In the genomic region with DNA sequence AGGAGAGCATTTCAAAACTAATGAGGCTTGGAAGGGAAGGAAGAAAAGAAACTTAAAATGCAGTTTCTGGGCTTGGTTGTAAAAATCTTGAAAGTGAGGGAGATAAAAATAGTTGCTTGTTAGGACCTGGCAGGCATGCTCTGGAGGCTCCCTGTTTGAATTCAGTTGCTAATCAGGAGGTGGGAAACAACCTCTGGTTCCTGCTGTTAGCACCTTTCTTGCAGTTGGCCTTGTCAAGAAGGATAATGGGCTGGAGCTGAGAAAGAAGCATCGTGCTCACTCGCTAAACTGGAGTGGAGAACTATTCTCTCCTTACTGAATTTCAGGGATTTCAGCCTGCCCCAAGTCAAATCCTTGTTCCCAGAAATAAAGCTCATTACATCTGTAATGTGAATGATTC, we compare ENCODE assay signal across 26 cellular contexts. TPM values are rescaled to one million over a fixed set of nuclear protein-coding genes. Genes with fewer than 3 reads are reported as not detected.
A peak's percentile ranks its signal among the peaks of the same experiment; 100 is the strongest.
DNase-seq lines count a peak whose midpoint lies in the region; ATAC-seq, FAIRE-seq and TF ChIP-seq lines count a peak whose summit lies in the region.
"Had no signal": no experiment of that assay in that cellular context is flagged by ENCODE, and none has a peak within 500 bp of the region (broad histone marks: within the 10 kb centered on the region; RNA-seq: fewer than 3 reads in every experiment).

No MANE protein-coding gene starts in this region.

- peak overlapping the region; percentile 65 for H4K5ac ChIP-seq in H1 (ENCODE audit: insufficient read length, low read depth, low read length)

- H3K9me3 Mint-ChIP-seq in CD8-positive, alpha-beta memory T cell, result no peaks in the 10 kb centered on the region
- H3K9me3 Mint-ChIP-seq: activated CD4-positive, alpha-beta T cell treated with anti-CD3 and anti-CD28 coated beads, Interleukin-2, amount 10 ng/mL, durations not matched to agents 7 days and 5 days; dendritic cell treated with granulocyte-macrophage colony-stimulating factor and Interleukin-4, amounts not matched to agents 40 ng/mL and 50 ng/mL, for 4 days; naive B cell had no signal

- H2AFZ ChIP-seq in H1 (ENCODE audit: low read length), result no peak overlapping the region

- no peaks in the 10 kb centered on the region for H3K27me3 ChIP-seq in CD8-positive, alpha-beta memory T cell (ENCODE audit: insufficient read depth, low read length, poor library complexity, severe bottlenecking)
- H3K27me3 ChIP-seq in HUES6 (ENCODE audit: control insufficient read depth, insufficient read depth, low read length), result no peaks in the 10 kb centered on the region
- no peaks in the 10 kb centered on the region for H3K27me3 ChIP-seq in H1 (replicated peaks in 1 of 4; ENCODE audit: control insufficient read depth in 3 of 4, extremely low read depth in 1 of 4, insufficient read depth in 3 of 4, low read length in 3 of 4)
- H3K27me3 ChIP-seq: Peyer's patch had no signal

- no peak overlapping the region for H3K27ac ChIP-seq in CD8-positive, alpha-beta memory T cell (ENCODE audit: low read depth, low read length)
- peak overlapping the region; percentile 83 for H3K27ac ChIP-seq in HUES6 (ENCODE audit: low read depth, low read length)
- H3K27ac ChIP-seq in H1 (ENCODE audit: low read depth, low read length), result peak overlapping the region; percentile 64; the same call in 1 of the 2 replicates
- H3K27ac ChIP-seq in mesodermal cell (ENCODE audit: low read depth, low read length, severe bottlenecking), result peak overlapping the region; percentile 10
- H3K27ac ChIP-seq: Peyer's patch, prostate gland, SK-N-MC had no signal

- peak overlapping the region; percentile 53; the same call in 1 of the 2 replicates for H2BK20ac ChIP-seq in H1 (ENCODE audit: low read length)

- H3K4me1 ChIP-seq in CD8-positive, alpha-beta memory T cell (ENCODE audit: insufficient read depth, low read length), result peaks cover 27% of the 10 kb centered on the region
- H3K4me1 ChIP-seq in HUES6 (ENCODE audit: control insufficient read depth, insufficient read depth, low read length), result peaks cover 74% of the 10 kb centered on the region
- peaks cover 23 to 58% (median 44%) of the 10 kb centered on the region in 4 experiments for H3K4me1 ChIP-seq in H1 (replicated peaks in 1 of 4; ENCODE audit: control insufficient read depth in 3 of 4, insufficient read depth in 4 of 4, low read length in 3 of 4)
- peaks cover 42% of the 10 kb centered on the region for H3K4me1 ChIP-seq in mesodermal cell (ENCODE audit: control insufficient read depth, insufficient read depth, low read length, poor library complexity, severe bottlenecking)
- H3K4me1 ChIP-seq: prostate gland had no signal

- H3K4me1 Mint-ChIP-seq in CD8-positive, alpha-beta memory T cell, result peaks cover 34 to 47% (median 47%) of the 10 kb centered on the region in 3 donors

- no peaks in the 10 kb centered on the region for H3K23me2 ChIP-seq in H1 (ENCODE audit: low read depth, low read length)

- H3K4me3 ChIP-seq in CD8-positive, alpha-beta memory T cell (ENCODE audit: low read length), result no peak overlapping the region
- H3K4me3 ChIP-seq in HUES6 (ENCODE audit: low read depth, low read length) (peak overlapping the region; percentile 15; the same call in 1 of the 2 replicates), H1 (ENCODE audit: extremely low read depth in 1 of 4, insufficient read depth in 2 of 4, low read depth in 3 of 4, low read length in 4 of 4) (peak overlapping the region in 2 of 4 experiments; percentile 13 to 32; a peak in 3 of 8 replicates), mesodermal cell (ENCODE audit: extremely low read depth, insufficient read depth, low read length, poor library complexity, severe bottlenecking) (no peak overlapping the region)
- H3K4me3 ChIP-seq: Peyer's patch, prostate gland, SK-N-MC had no signal

- H3K14ac ChIP-seq in H1 (ENCODE audit: insufficient read length), result no peak overlapping the region

- peak overlapping the region; percentile 94 for H2BK120ac ChIP-seq in H1 (replicated peaks; ENCODE audit: low read depth, low read length)

- no peak for ATAC-seq in HG02970 (IDR thresholded peaks at IDR 0.05; ENCODE audit: low FRiP score, unreplicated experiment)

- H4K20me1 ChIP-seq in H1 (replicated peaks in 1 of 2; ENCODE audit: control insufficient read depth in 1 of 2, insufficient read depth in 2 of 2, low read length in 2 of 2), result peaks cover 0 to 3% of the 10 kb centered on the region in 2 experiments

- WGBS in H1 (ENCODE audit: extremely low coverage in 1 of 2, insufficient coverage in 1 of 2, insufficient read length in 1 of 2, insufficient replicate concordance in 2 of 2, low coverage in 1 of 2, low lambda C conversion rate in 2 of 2, missing lambda C conversion rate in 1 of 2), 2 experiments, result 2% methylated on average over 2 of the region's 2 CpGs; no CpG with 5 or more reads in 1 of the 2 experiments
- WGBS in mesodermal cell (ENCODE audit: insufficient coverage in 2 of 2), 2 experiments, result 0% methylated on average over 2 of the region's 2 CpGs; no CpG with 5 or more reads in 1 of the 2 experiments

- H3K27ac Mint-ChIP-seq in CD8-positive, alpha-beta memory T cell, result peak overlapping the region in 6 of 8 donors; percentile 13 to 90 (median 62)
- H3K27ac Mint-ChIP-seq: dendritic cell treated with granulocyte-macrophage colony-stimulating factor and Interleukin-4, amounts not matched to agents 40 ng/mL and 50 ng/mL, for 4 days had no signal

- FAIRE-seq in H1 (lab: Jason Lieb, UNC), result peak; percentile 93
- FAIRE-seq: frontal cortex, small intestine had no signal

- H3K9me3 ChIP-seq in CD8-positive, alpha-beta memory T cell (ENCODE audit: low read length), result no peaks in the 10 kb centered on the region
- H3K9me3 ChIP-seq in HUES6 (ENCODE audit: control insufficient read depth, insufficient read depth, low read depth, low read length), result no peaks in the 10 kb centered on the region
- no peaks in the 10 kb centered on the region for H3K9me3 ChIP-seq in H1 (ENCODE audit: insufficient read depth in 2 of 2, low read depth in 1 of 2, low read length in 1 of 2)
- no peaks in the 10 kb centered on the region for H3K9me3 ChIP-seq in mesodermal cell (ENCODE audit: control insufficient read depth, low read length)
- H3K9me3 ChIP-seq: Peyer's patch, prostate gland had no signal

- H3K4me2 ChIP-seq in H1 (ENCODE audit: insufficient read depth in 1 of 2, low read depth in 2 of 2, low read length in 2 of 2), result peak overlapping the region; percentile 45 to 78

- no peaks in the 10 kb centered on the region for H3K27me3 Mint-ChIP-seq in CD8-positive, alpha-beta memory T cell
- H3K27me3 Mint-ChIP-seq: activated CD4-positive, alpha-beta T cell treated with anti-CD3 and anti-CD28 coated beads, Interleukin-2, amount 10 ng/mL, durations not matched to agents 7 days and 5 days; dendritic cell treated with granulocyte-macrophage colony-stimulating factor and Interleukin-4, amounts not matched to agents 40 ng/mL and 50 ng/mL, for 4 days; naive B cell had no signal

- H3K36me3 Mint-ChIP-seq in CD8-positive, alpha-beta memory T cell, result peaks cover 0 to 5% (median 3%) of the 10 kb centered on the region in 3 donors
- H3K36me3 Mint-ChIP-seq: naive B cell had no signal

- 0 out of 3 replicates have a peak, but pooled peaks of 1 of the 2 experiments have one; percentile 16 for TF ChIP-seq EP300 in H1 (IDR thresholded peaks at IDR 0.05; ENCODE audit: borderline replicate concordance in 1 of 2, low read depth in 2 of 2, low read length in 2 of 2)

- H3K79me2 ChIP-seq in H1 (ENCODE audit: control insufficient read depth in 1 of 2, insufficient read depth in 2 of 2, low read length in 2 of 2), result peaks cover 0 to 24% of the 10 kb centered on the region in 2 experiments; a peak in 1 of 4 replicates

- H2BK5ac ChIP-seq in H1 (ENCODE audit: low read depth, low read length), result peak overlapping the region; percentile 71; the same call in 1 of the 2 replicates

- POLR2A ChIA-PET in CD8-positive, alpha-beta memory T cell (lab: Charles Lee), result no interaction called here
- POLR2A ChIA-PET in H1 (lab: Charles Lee; ENCODE audit: partially characterized antibody), result interaction anchor here (1.0 to 3.1 kb wide), 7 partner anchors 11 to 70 kb away, joined by 4 to 24 read pairs (median 9); a partner anchor contains a TSS

- peak overlapping the region; percentile 50; the same call in 1 of the 2 replicates for H2BK12ac ChIP-seq in H1 (ENCODE audit: low read depth, low read length)

- H3K23ac ChIP-seq in H1 (ENCODE audit: insufficient read length), result no peak overlapping the region

- H3K56ac ChIP-seq in H1 (replicated peaks; ENCODE audit: insufficient read length, low read depth, low read length), result no peak overlapping the region

- H3K9ac ChIP-seq in HUES6 (ENCODE audit: low read length) (peak overlapping the region; percentile 24), H1 (replicated peaks in 1 of 4; ENCODE audit: extremely low read depth in 1 of 4, low read depth in 3 of 4, low read length in 3 of 4) (peak overlapping the region in 1 of 4 experiments; percentile 49; a peak in 1 of 7 replicates)

- no peaks in the 10 kb centered on the region for H3K36me3 ChIP-seq in CD8-positive, alpha-beta memory T cell (ENCODE audit: insufficient read depth, low read length)
- H3K36me3 ChIP-seq in HUES6 (ENCODE audit: control insufficient read depth, insufficient read depth, low read length) (no peaks in the 10 kb centered on the region), H1 (ENCODE audit: control insufficient read depth in 2 of 4, insufficient read depth in 4 of 4, low read length in 3 of 4) (no peaks in the 10 kb centered on the region), mesodermal cell (ENCODE audit: control insufficient read depth, insufficient read depth, low read length) (peaks cover 17% of the 10 kb centered on the region)
- H3K36me3 ChIP-seq: Peyer's patch, prostate gland had no signal

- H3K18ac ChIP-seq in H1 (ENCODE audit: extremely low read depth, low read length), result peak overlapping the region; percentile 91

- CTCF ChIA-PET in CD8-positive, alpha-beta memory T cell (lab: Charles Lee), result interaction anchor here (0.6 kb wide), 1 partner anchor 25 kb away, joined by 3 read pairs; no protein-coding TSS in a partner anchor
- CTCF ChIA-PET in H1 (lab: Charles Lee; ENCODE audit: partially characterized antibody), result interaction anchor here (0.6 to 5.4 kb wide), 10 partner anchors 10 to 363 kb away, joined by 3 to 40 read pairs (median 3); a partner anchor contains a TSS

- H4K91ac ChIP-seq in H1 (replicated peaks; ENCODE audit: insufficient read length, low read length), result peak overlapping the region; percentile 92

- H3K4me3 Mint-ChIP-seq in CD8-positive, alpha-beta memory T cell, result no peak overlapping the region
- H3K4me3 Mint-ChIP-seq: activated CD4-positive, alpha-beta T cell treated with anti-CD3 and anti-CD28 coated beads, Interleukin-2, amount 10 ng/mL, durations not matched to agents 7 days and 5 days; dendritic cell treated with granulocyte-macrophage colony-stimulating factor and Interleukin-4, amounts not matched to agents 40 ng/mL and 50 ng/mL, for 4 days; naive B cell had no signal

- TF ChIP-seq CTCF in H1 (IDR thresholded peaks at IDR 0.05; ENCODE audit: control extremely low read depth in 1 of 3, insufficient read depth in 1 of 3, low read depth in 1 of 3, low read length in 3 of 3), result no peak

- H3K4ac ChIP-seq in H1 (replicated peaks; ENCODE audit: insufficient read length, low read depth, low read length), result peak overlapping the region; percentile 96

- H2BK15ac ChIP-seq in H1 (ENCODE audit: low read length), result 0 out of 2 replicates have a peak overlapping the region, but pooled peaks have one; percentile 72

- no peak overlapping the region for H4K8ac ChIP-seq in H1 (ENCODE audit: extremely low read depth, insufficient read depth, low read length)

- no peaks in the 10 kb centered on the region; the same call in 1 of the 2 replicates for H3K79me1 ChIP-seq in H1 (ENCODE audit: low read depth, low read length)

- peak overlapping the region; percentile 77; the same call in 1 of the 2 replicates for H2AK5ac ChIP-seq in H1 (ENCODE audit: low read depth, low read length)

- no peak for TF ChIP-seq RAD21 in H1 (IDR thresholded peaks at IDR 0.05 in 1 of 2, conservative IDR thresholded peaks at IDR 0.05 in 1 of 2; ENCODE audit: low read depth in 2 of 2, low read length in 2 of 2)

- no peak for DNase-seq in CD8-positive, alpha-beta memory T cell
- peak in 1 of 2 experiments; percentile 50 for DNase-seq in H1 (ENCODE audit: low read depth in 1 of 2, low spot score in 2 of 2)
- no peak for DNase-seq in activated CD4-positive, alpha-beta T cell treated with anti-CD3 and anti-CD28 coated beads for 1 hour
- no peak for DNase-seq in stimulated activated CD4-positive, alpha-beta T cell treated with anti-CD3 and anti-CD28 coated beads, Interleukin-12 subunit alpha, Interleukin-12 subunit beta, amount 100 ng/mL, for 4 hours
- no peak for DNase-seq in H4 (ENCODE audit: low spot score)
- DNase-seq: activated CD4-positive, alpha-beta T cell treated with anti-CD3 and anti-CD28 coated beads, Interleukin-2, amount 10 ng/mL, durations not matched to agents 7 days and 5 days; activated CD8-positive, alpha-beta memory T cell treated with anti-CD3 and anti-CD28 coated beads, Interleukin-2, amount 50 U/mL, for 48 hours; activated naive CD4-positive, alpha-beta T cell treated with Interleukin-2 at 50 U/mL for 16 hours; DMS 273 treated with DMSO at 0.1 percent for 48 hours; erythroblast; GDM1; islet precursor cell; naive B cell; NCI-H1436; NCI-H2171 treated with DMSO at 0.1 percent for 48 hours; NCI-H774; Peyer's patch; small intestine; stimulated activated CD4-positive, alpha-beta T cell treated with anti-CD3 and anti-CD28 coated beads, Interleukin-4, amount 100 ng/mL, for 4 hours had no signal

- TF ChIP-seq POLR2A in H1 (IDR thresholded peaks at IDR 0.05; ENCODE audit: control extremely low read depth in 1 of 2, low read depth in 2 of 2, low read length in 2 of 2), result no peak

RNA-seq across cellular contexts. Expression of a gene that starts 23.4 kb away (rescaled TPM):
- 10 to 100 TPM; 46.9 to 55.5 TPM for total RNA-seq in CD8-positive, alpha-beta memory T cell
- polyA plus RNA-seq in CD8-positive, alpha-beta memory T cell, result 63.6 TPM
- 21.5 and 23.1 TPM in 2 replicates for total RNA-seq in H1 (2021; fragmentation: NEBNext Ultra II Directional; extraction: Animal tissue kit (Norgen Biotek cat#: 25700))
- polyA plus RNA-seq in H1 (2011; rRNA removed), result 12.1 and 18.7 TPM in 2 replicates
- 36.8 TPM for polyA plus RNA-seq in H1 (2011; cell fraction: cytosol; rRNA removed)
- 11.4 TPM for polyA plus RNA-seq in H1 (2011; cell fraction: nucleus; rRNA removed)
- polyA plus RNA-seq in H1 (2012, experiment 1 of 2), result 30.1 to 31.9 TPM (median 30.6 TPM) in 4 replicates
- polyA plus RNA-seq in H1 (2012, experiment 2 of 2), result 6.8 TPM
- polyA plus RNA-seq in H1 (2013, experiment 1 of 2), result 18.5 TPM
- 17.6 TPM for polyA plus RNA-seq in H1 (2013, experiment 2 of 2)
- 20.1 and 21.1 TPM in 2 replicates for polyA minus RNA-seq in H1 (2011; rRNA and poly(A)+ RNA removed)
- 6.3 TPM for polyA minus RNA-seq in H1 (2011; cell fraction: cytosol; rRNA and poly(A)+ RNA removed)
- polyA minus RNA-seq in H1 (2011; cell fraction: nucleus; rRNA and poly(A)+ RNA removed), result 14.0 TPM
- polyA plus RNA-seq in mesodermal cell (2013, experiment 1 of 2), result 14.4 TPM
- 18.7 TPM for polyA plus RNA-seq in mesodermal cell (2013, experiment 2 of 2)
- 55.8 and 70.0 TPM in 2 replicates for total RNA-seq in H4 (2014; rRNA removed; shearing (Covaris generic))

RNA-seq across cellular contexts. Expression of a gene that starts 30.5 kb away (rescaled TPM):
- total RNA-seq in CD8-positive, alpha-beta memory T cell, result 1,000 to 10,000 TPM; 4,419 to 4,492 TPM
- 1,182 TPM for polyA plus RNA-seq in CD8-positive, alpha-beta memory T cell
- 3,886 and 3,950 TPM in 2 replicates for total RNA-seq in H1 (2021; fragmentation: NEBNext Ultra II Directional; extraction: Animal tissue kit (Norgen Biotek cat#: 25700))
- polyA plus RNA-seq in H1 (2011; rRNA removed), result 3,376 and 3,973 TPM in 2 replicates
- polyA plus RNA-seq in H1 (2011; cell fraction: cytosol; rRNA removed), result 4,765 TPM
- 8,529 TPM for polyA plus RNA-seq in H1 (2011; cell fraction: nucleus; rRNA removed)
- 4,272 to 4,889 TPM (median 4,608 TPM) in 4 replicates for polyA plus RNA-seq in H1 (2012, experiment 1 of 2)
- polyA plus RNA-seq in H1 (2012, experiment 2 of 2), result 1,896 TPM
- 2,531 TPM for polyA plus RNA-seq in H1 (2013, experiment 1 of 2)
- 2,570 TPM for polyA plus RNA-seq in H1 (2013, experiment 2 of 2)
- polyA minus RNA-seq in H1 (2011; rRNA and poly(A)+ RNA removed), result 4,358 and 5,287 TPM in 2 replicates
- 1,442 TPM for polyA minus RNA-seq in H1 (2011; cell fraction: cytosol; rRNA and poly(A)+ RNA removed)
- polyA minus RNA-seq in H1 (2011; cell fraction: nucleus; rRNA and poly(A)+ RNA removed), result 2,653 TPM
- polyA plus RNA-seq in mesodermal cell (2013, experiment 1 of 2), result 4,250 TPM
- 4,124 TPM for polyA plus RNA-seq in mesodermal cell (2013, experiment 2 of 2)
- 5,755 and 6,049 TPM in 2 replicates for total RNA-seq in H4 (2014; rRNA removed; shearing (Covaris generic))

RNA-seq across cellular contexts. Expression of a gene that starts 31.0 kb away (rescaled TPM):
- 10 to 100 TPM; 35.8 to 43.8 TPM for total RNA-seq in CD8-positive, alpha-beta memory T cell
- polyA plus RNA-seq in CD8-positive, alpha-beta memory T cell, result 10.8 TPM
- total RNA-seq in H1 (2021; fragmentation: NEBNext Ultra II Directional; extraction: Animal tissue kit (Norgen Biotek cat#: 25700)), result 61.5 and 62.8 TPM in 2 replicates
- 8.8 and 18.1 TPM in 2 replicates for polyA plus RNA-seq in H1 (2011; rRNA removed)
- polyA plus RNA-seq in H1 (2011; cell fraction: cytosol; rRNA removed), result 27.2 TPM
- polyA plus RNA-seq in H1 (2011; cell fraction: nucleus; rRNA removed), result 17.6 TPM
- 27.6 to 50.8 TPM (median 33.3 TPM) in 4 replicates for polyA plus RNA-seq in H1 (2012, experiment 1 of 2)
- 2.3 TPM for polyA plus RNA-seq in H1 (2012, experiment 2 of 2)
- 40.7 TPM for polyA plus RNA-seq in H1 (2013, experiment 1 of 2)
- 37.0 TPM for polyA plus RNA-seq in H1 (2013, experiment 2 of 2)
- 44.8 and 75.5 TPM in 2 replicates for polyA minus RNA-seq in H1 (2011; rRNA and poly(A)+ RNA removed)
- polyA minus RNA-seq in H1 (2011; cell fraction: cytosol; rRNA and poly(A)+ RNA removed), result 25.5 TPM
- polyA minus RNA-seq in H1 (2011; cell fraction: nucleus; rRNA and poly(A)+ RNA removed), result 36.3 TPM
- 44.2 TPM for polyA plus RNA-seq in mesodermal cell (2013, experiment 1 of 2)
- polyA plus RNA-seq in mesodermal cell (2013, experiment 2 of 2), result 38.6 TPM
- total RNA-seq in H4 (2014; rRNA removed; shearing (Covaris generic)), result 23.7 and 30.9 TPM in 2 replicates
